ENCODE assay signal across 24 cellular contexts in the genomic region with DNA sequence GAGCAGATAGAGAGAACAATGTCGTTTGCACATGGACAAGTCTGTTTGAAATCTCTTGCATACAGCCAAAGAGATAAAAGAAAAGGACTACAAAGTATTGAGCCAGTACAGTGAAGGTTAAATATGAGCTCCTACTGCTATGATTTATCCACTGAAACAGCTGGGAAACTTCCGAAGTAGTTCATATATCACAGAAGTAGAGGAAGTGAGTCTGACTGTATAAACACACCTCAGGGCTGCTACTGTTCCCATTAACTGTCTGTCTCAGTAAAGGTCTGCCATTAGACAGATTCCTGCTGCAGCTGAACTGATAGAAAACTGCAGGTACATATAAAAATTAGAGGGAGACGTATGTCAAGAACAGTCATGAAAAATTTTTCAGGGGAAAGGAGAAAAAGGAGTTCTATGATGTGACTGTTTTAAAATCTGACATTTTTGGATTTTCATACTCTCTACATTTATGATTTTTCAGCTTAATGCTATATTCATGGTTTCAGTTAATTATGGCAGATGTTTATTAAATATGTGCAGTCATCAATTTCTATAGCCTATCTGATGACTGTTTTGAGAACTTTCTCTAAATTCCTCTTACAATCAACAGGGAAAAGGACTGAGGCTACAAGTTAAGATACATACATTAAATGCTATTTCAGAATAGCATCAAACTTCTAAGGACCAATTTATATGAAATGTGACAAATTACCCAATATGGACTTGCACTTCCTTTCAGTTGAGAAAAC.
DNase-seq lines count a peak whose midpoint lies in the region; ATAC-seq, FAIRE-seq and TF ChIP-seq lines count a peak whose summit lies in the region.
"Had no signal": no experiment of that assay in that cellular context is flagged by ENCODE, and none has a peak within 500 bp of the region (broad histone marks: within the 10 kb centered on the region; RNA-seq: fewer than 3 reads in every experiment).

No MANE protein-coding gene starts in this region.

- no CpG with 5 or more reads among the region's 3 CpGs for WGBS in IMR-90 (ENCODE audit: extremely low coverage in 2 of 2, insufficient read length in 1 of 2), 2 experiments
- no CpG with 5 or more reads among the region's 3 CpGs for WGBS in neuronal stem cell (ENCODE audit: extremely low coverage in 2 of 2, insufficient read length in 2 of 2, insufficient replicate concordance in 1 of 2), 2 donors

- H3K27ac Mint-ChIP-seq in activated CD4-positive, alpha-beta memory T cell treated with anti-CD3 and anti-CD28 coated beads, Interleukin-2, amount 10 ng/mL, durations not matched to agents 7 days and 5 days, result no peak overlapping the region
- no peak overlapping the region for H3K27ac Mint-ChIP-seq in stimulated activated memory B cell treated with anti-CD40 and anti-IgM and Interleukin-4, amounts not matched to agents 10 μg/mL and 1 μg/mL and 100 μg/mL, for 72 hours
- H3K27ac Mint-ChIP-seq: activated naive CD8-positive, alpha-beta T cell treated with anti-CD3 and anti-CD28 coated beads, Interleukin-2, amount 50 U/mL, for 24 hours; nephron progenitor cell; WTC11 had no signal

- H3K36me3 Mint-ChIP-seq in activated CD4-positive, alpha-beta memory T cell treated with anti-CD3 and anti-CD28 coated beads, Interleukin-2, amount 10 ng/mL, durations not matched to agents 7 days and 5 days (ENCODE audit: low read depth), result no peaks in the 10 kb centered on the region
- H3K36me3 Mint-ChIP-seq in stimulated activated memory B cell treated with anti-CD40 and anti-IgM and Interleukin-4, amounts not matched to agents 10 μg/mL and 1 μg/mL and 100 μg/mL, for 72 hours, result no peaks in the 10 kb centered on the region

- BruUV-seq in IMR-90 (replicated peaks; lab: Mats Ljungman, UMichigan), result no TSS peak

- ATAC-seq in IMR-90 (ENCODE audit: low read depth), result no peak
- ATAC-seq in stimulated activated memory B cell treated with anti-CD40 and anti-IgM and Interleukin-4, amounts not matched to agents 10 μg/mL and 1 μg/mL and 100 μg/mL, for 72 hours, result no peak
- ATAC-seq in omental fat pad (ENCODE audit: low FRiP score), result no peak
- ATAC-seq: activated naive CD8-positive, alpha-beta T cell treated with anti-CD3 and anti-CD28 coated beads, Interleukin-2, amount 50 U/mL, for 24 hours; heart left ventricle; left lung; mucosa of descending colon; WTC11 had no signal

- H3K4me1 ChIP-seq in IMR-90 (ENCODE audit: control insufficient read depth, insufficient read depth, low read length), result no peaks in the 10 kb centered on the region
- peaks cover 0 to 10% of the 10 kb centered on the region in 2 donors for H3K4me1 ChIP-seq in neuronal stem cell (ENCODE audit: control insufficient read depth in 2 of 2, insufficient read depth in 1 of 2, low read depth in 1 of 2, low read length in 2 of 2)
- H3K4me1 ChIP-seq: heart left ventricle, left lung, uterus had no signal

- H3K23ac ChIP-seq in IMR-90 (ENCODE audit: low read depth, low read length) (no peak overlapping the region), neuronal stem cell (ENCODE audit: low read depth, low read length, poor library complexity) (no peak overlapping the region)

- no peak overlapping the region for H3K56ac ChIP-seq in IMR-90 (ENCODE audit: extremely low read depth, insufficient read depth, low read length)

- H4K91ac ChIP-seq in IMR-90 (ENCODE audit: insufficient read depth, low read depth, low read length) (no peak overlapping the region), neuronal stem cell (ENCODE audit: low read depth, low read length, poor library complexity) (no peak overlapping the region)

- H3K36me3 ChIP-seq in IMR-90 (ENCODE audit: control insufficient read depth, insufficient read depth, low read length), result no peaks in the 10 kb centered on the region
- no peaks in the 10 kb centered on the region for H3K36me3 ChIP-seq in bronchial epithelial cell (ENCODE audit: control insufficient read depth, insufficient read depth, low read length)
- H3K36me3 ChIP-seq in neuronal stem cell (replicated peaks in 1 of 2; ENCODE audit: control insufficient read depth in 2 of 2, insufficient read depth in 2 of 2, low read length in 2 of 2), result no peaks in the 10 kb centered on the region
- H3K36me3 ChIP-seq: heart left ventricle, left lung, uterus had no signal

- H3K27me3 Mint-ChIP-seq in activated CD4-positive, alpha-beta memory T cell treated with anti-CD3 and anti-CD28 coated beads, Interleukin-2, amount 10 ng/mL, durations not matched to agents 7 days and 5 days, result no peaks in the 10 kb centered on the region
- no peaks in the 10 kb centered on the region for H3K27me3 Mint-ChIP-seq in stimulated activated memory B cell treated with anti-CD40 and anti-IgM and Interleukin-4, amounts not matched to agents 10 μg/mL and 1 μg/mL and 100 μg/mL, for 72 hours
- H3K27me3 Mint-ChIP-seq: activated naive CD8-positive, alpha-beta T cell treated with anti-CD3 and anti-CD28 coated beads, Interleukin-2, amount 50 U/mL, for 24 hours had no signal

- no peak overlapping the region for H2BK5ac ChIP-seq in IMR-90 (ENCODE audit: low read depth, low read length, poor library complexity, severe bottlenecking)
- H2BK5ac ChIP-seq in neuronal stem cell (ENCODE audit: low read length), result no peak overlapping the region

- no peaks in the 10 kb centered on the region for H3K9me1 ChIP-seq in IMR-90 (ENCODE audit: insufficient read depth, low read length)

- in situ Hi-C loops in IMR-90 (cut with MboI; ENCODE audit: low sequenced_read_pairs), result no loop called here

- no peak overlapping the region for H3K4me3 ChIP-seq in IMR-90 (ENCODE audit: insufficient read depth, low read depth, low read length)
- no peak overlapping the region for H3K4me3 ChIP-seq in bronchial epithelial cell (ENCODE audit: low read depth, low read length)
- no peak overlapping the region for H3K4me3 ChIP-seq in neuronal stem cell (ENCODE audit: low read length in 2 of 2)
- H3K4me3 ChIP-seq: heart left ventricle, left lung, mucosa of descending colon, uterus had no signal

- H2BK15ac ChIP-seq in IMR-90 (ENCODE audit: low read depth, low read length) (no peak overlapping the region), neuronal stem cell (ENCODE audit: low read length) (no peak overlapping the region)

- H2AFZ ChIP-seq in IMR-90 (replicated peaks; ENCODE audit: low read length, poor library complexity) (no peak overlapping the region), neuronal stem cell (ENCODE audit: low read length) (peak overlapping the region; percentile 8)

- peaks cover 6% of the 10 kb centered on the region for H3K9me3 Mint-ChIP-seq in activated CD4-positive, alpha-beta memory T cell treated with anti-CD3 and anti-CD28 coated beads, Interleukin-2, amount 10 ng/mL, durations not matched to agents 7 days and 5 days
- peaks cover 8% of the 10 kb centered on the region for H3K9me3 Mint-ChIP-seq in stimulated activated memory B cell treated with anti-CD40 and anti-IgM and Interleukin-4, amounts not matched to agents 10 μg/mL and 1 μg/mL and 100 μg/mL, for 72 hours

- H3K4ac ChIP-seq in IMR-90 (ENCODE audit: low read depth, low read length) (no peak overlapping the region), neuronal stem cell (ENCODE audit: low read length) (no peak overlapping the region)

- no peak overlapping the region for H3K14ac ChIP-seq in IMR-90 (replicated peaks; ENCODE audit: low read depth, low read length)
- no peak overlapping the region for H3K14ac ChIP-seq in neuronal stem cell (ENCODE audit: low read length)

- no peak overlapping the region for H3K27ac ChIP-seq in IMR-90 (ENCODE audit: insufficient read depth, low read length)
- H3K27ac ChIP-seq in neuronal stem cell (replicated peaks; ENCODE audit: low read length), result no peak overlapping the region
- H3K27ac ChIP-seq: heart left ventricle, left lung, uterus had no signal

- H3K27me3 ChIP-seq in IMR-90 (ENCODE audit: control insufficient read depth, insufficient read depth, low read length), result no peaks in the 10 kb centered on the region
- no peaks in the 10 kb centered on the region for H3K27me3 ChIP-seq in bronchial epithelial cell (ENCODE audit: control insufficient read depth, insufficient read depth, low read length)
- no peaks in the 10 kb centered on the region for H3K27me3 ChIP-seq in neuronal stem cell (ENCODE audit: control insufficient read depth in 3 of 3, insufficient read depth in 3 of 3, low read depth in 1 of 3, low read length in 3 of 3)
- H3K27me3 ChIP-seq: heart left ventricle, left lung, uterus had no signal

- H3K9me3 ChIP-seq in IMR-90 (ENCODE audit: control insufficient read depth, insufficient read depth, low read length) (peaks cover 8% of the 10 kb centered on the region), neuronal stem cell (replicated peaks in 1 of 2; ENCODE audit: control insufficient read depth in 2 of 2, insufficient read depth in 1 of 2, low read depth in 1 of 2, low read length in 2 of 2) (peaks cover 10 to 26% of the 10 kb centered on the region in 2 donors)
- H3K9me3 ChIP-seq: mucosa of descending colon, uterus had no signal

- no peak overlapping the region for H4K5ac ChIP-seq in IMR-90 (ENCODE audit: low read depth, low read length)

- CTCF ChIA-PET in IMR-90 (lab: Yijun Ruan, JAX), result interaction anchor here (0.5 kb wide), 1 partner anchor 410 kb away, joined by 3 read pairs; no protein-coding TSS in a partner anchor
- CTCF ChIA-PET in activated CD4-positive, alpha-beta memory T cell treated with anti-CD3 and anti-CD28 coated beads, Interleukin-2, amount 10 ng/mL, durations not matched to agents 7 days and 5 days (lab: Charles Lee), result no interaction called here

- dilution Hi-C loops in IMR-90 (cut with HindIII; ENCODE audit: low sequenced_read_pairs, unreplicated experiment), result no loop called here

- intact Hi-C loops in IMR-90 (cut with micrococcal nuclease), result no loop called here

- TF ChIP-seq POLR2A in IMR-90 (IDR thresholded peaks at IDR 0.05; ENCODE audit: low read depth, low read length), result no peak

- no peak for FAIRE-seq in bronchial epithelial cell (lab: Jason Lieb, UNC)

- DNase-seq in NCI-H510A treated with DMSO at 0.1 percent for 48 hours (lab: John Stamatoyannopoulos, UW), result peak; percentile 31
- DNase-seq in NCI-H510A (lab: John Stamatoyannopoulos, UW), result no peak
- DNase-seq in IMR-90, result peak; percentile 19
- DNase-seq in bronchial epithelial cell (ENCODE audit: low read depth), result peak; percentile 60
- no peak for DNase-seq in neuronal stem cell (ENCODE audit: low spot score)
- DNase-seq in activated CD4-positive, alpha-beta memory T cell treated with anti-CD3 and anti-CD28 coated beads, Interleukin-2, amount 10 ng/mL, durations not matched to agents 7 days and 5 days, result no peak
- DNase-seq in omental fat pad (ENCODE audit: low spot score), result no peak
- DNase-seq: activated CD8-positive, alpha-beta memory T cell treated with anti-CD3 and anti-CD28 coated beads, Interleukin-2, amount 50 U/mL, for 48 hours; activated effector memory CD4-positive, alpha-beta T cell treated with Interleukin-2 at 50 U/mL for 16 hours; activated naive CD8-positive, alpha-beta T cell treated with anti-CD3 and anti-CD28 coated beads, Interleukin-2, amount 50 U/mL, for 24 hours; C1 segment of cervical spinal cord; cortex of kidney; H7; heart left ventricle; KG1; left lung; mucosa of descending colon; NCI-H187; NCI-H446 treated with DMSO at 0.1 percent for 48 hours; nephron progenitor cell; T-helper 9 cell; uterus had no signal

- H3K4me2 ChIP-seq in IMR-90 (ENCODE audit: low read depth, low read length) (no peak overlapping the region), neuronal stem cell (ENCODE audit: insufficient read depth, low read length, poor library complexity, severe bottlenecking) (no peak overlapping the region)

- POLR2A ChIA-PET in IMR-90 (lab: Charles Lee; ENCODE audit: unreplicated experiment), result no interaction called here
- POLR2A ChIA-PET in activated CD4-positive, alpha-beta memory T cell treated with anti-CD3 and anti-CD28 coated beads, Interleukin-2, amount 10 ng/mL, durations not matched to agents 7 days and 5 days (lab: Charles Lee), result no interaction called here

- H3K9ac ChIP-seq in IMR-90 (ENCODE audit: low read depth, low read length), result no peak overlapping the region
- H3K9ac ChIP-seq in neuronal stem cell (ENCODE audit: low read depth, low read length, poor library complexity), result no peak overlapping the region

- no peak overlapping the region for H4K8ac ChIP-seq in IMR-90 (ENCODE audit: low read depth in 2 of 2, low read length in 2 of 2)
- H4K8ac ChIP-seq in neuronal stem cell (ENCODE audit: low read depth, low read length), result no peak overlapping the region

- H2BK12ac ChIP-seq in neuronal stem cell (ENCODE audit: low read length), result no peak overlapping the region

- no peaks in the 10 kb centered on the region for H4K20me1 ChIP-seq in IMR-90 (ENCODE audit: insufficient read depth, low read length)

- no peak overlapping the region for H2AK9ac ChIP-seq in IMR-90 (replicated peaks; ENCODE audit: low read depth, low read length, poor library complexity)

- H2BK120ac ChIP-seq in IMR-90 (ENCODE audit: low read depth, low read length), result no peak overlapping the region
- H2BK120ac ChIP-seq in neuronal stem cell (ENCODE audit: low read depth, low read length), result no peak overlapping the region

- TF ChIP-seq RAD21 in IMR-90 (IDR thresholded peaks at IDR 0.05; ENCODE audit: low read length), result no peak

- H3K79me1 ChIP-seq in IMR-90 (ENCODE audit: low read depth in 1 of 2, low read length in 2 of 2) (no peaks in the 10 kb centered on the region), neuronal stem cell (ENCODE audit: low read depth, low read length) (no peaks in the 10 kb centered on the region)

- H3K4me1 Mint-ChIP-seq in activated CD4-positive, alpha-beta memory T cell treated with anti-CD3 and anti-CD28 coated beads, Interleukin-2, amount 10 ng/mL, durations not matched to agents 7 days and 5 days, result no peaks in the 10 kb centered on the region
- H3K4me1 Mint-ChIP-seq in stimulated activated memory B cell treated with anti-CD40 and anti-IgM and Interleukin-4, amounts not matched to agents 10 μg/mL and 1 μg/mL and 100 μg/mL, for 72 hours, result no peaks in the 10 kb centered on the region
- H3K4me1 Mint-ChIP-seq: activated naive CD8-positive, alpha-beta T cell treated with anti-CD3 and anti-CD28 coated beads, Interleukin-2, amount 50 U/mL, for 24 hours; nephron progenitor cell; WTC11 had no signal

- H3K18ac ChIP-seq in IMR-90 (ENCODE audit: low read depth, low read length) (no peak overlapping the region), neuronal stem cell (ENCODE audit: low read length) (no peak overlapping the region)

- no peak for TF ChIP-seq CTCF in IMR-90 (conservative IDR thresholded peaks at IDR 0.05; ENCODE audit: low read depth, low read length)
- TF ChIP-seq CTCF in bronchial epithelial cell (IDR thresholded peaks at IDR 0.05; ENCODE audit: insufficient read depth, low read length, severe bottlenecking), result no peak
- TF ChIP-seq CTCF in omental fat pad (IDR thresholded peaks at IDR 0.05), result no peak

- H2AK5ac ChIP-seq in IMR-90 (ENCODE audit: low read depth, low read length), result no peak overlapping the region
- H2AK5ac ChIP-seq in neuronal stem cell (ENCODE audit: low read depth, low read length), result no peak overlapping the region

- no peak overlapping the region for H2BK20ac ChIP-seq in IMR-90 (ENCODE audit: low read depth, low read length)

- no peak overlapping the region for H3K4me3 Mint-ChIP-seq in activated CD4-positive, alpha-beta memory T cell treated with anti-CD3 and anti-CD28 coated beads, Interleukin-2, amount 10 ng/mL, durations not matched to agents 7 days and 5 days
- no peak overlapping the region for H3K4me3 Mint-ChIP-seq in stimulated activated memory B cell treated with anti-CD40 and anti-IgM and Interleukin-4, amounts not matched to agents 10 μg/mL and 1 μg/mL and 100 μg/mL, for 72 hours
- H3K4me3 Mint-ChIP-seq: activated naive CD8-positive, alpha-beta T cell treated with anti-CD3 and anti-CD28 coated beads, Interleukin-2, amount 50 U/mL, for 24 hours; nephron progenitor cell; WTC11 had no signal

Comparison
In these comparisons a context has a peak if more than half of its experiments do, and no peak if none do; other contexts are left out.
1. DNase-seq: peak in NCI-H510A treated with DMSO at 0.1 percent for 48 hours (single experiment), IMR-90 (single experiment) and bronchial epithelial cell (single experiment); none in NCI-H510A (single experiment), neuronal stem cell (single experiment), activated CD4-positive, alpha-beta memory T cell treated with anti-CD3 and anti-CD28 coated beads, Interleukin-2, amount 10 ng/mL, durations not matched to agents 7 days and 5 days (single experiment) and omental fat pad (single experiment).